ENCODE assay signal across 1 cellular context in the genomic region with DNA sequence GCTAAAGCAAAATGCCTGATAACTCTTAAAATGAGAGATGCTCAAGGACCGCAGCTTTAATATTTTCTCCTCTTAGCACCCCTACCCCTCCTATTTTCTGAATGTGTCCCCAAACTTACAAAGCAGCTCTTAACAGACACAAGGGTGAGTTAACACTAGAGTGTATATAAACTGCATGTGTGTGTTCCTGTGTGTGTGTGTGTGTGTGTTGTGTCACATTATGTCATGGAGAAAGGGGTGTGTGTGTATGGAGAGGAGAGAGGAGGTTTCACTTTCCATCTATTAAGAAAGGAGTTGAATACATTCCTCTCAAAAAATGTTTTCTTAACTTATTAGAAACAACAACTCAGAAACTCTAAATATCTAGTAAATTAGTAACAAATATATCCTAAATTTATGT.
TF ChIP-seq lines count a peak whose summit lies in the region.

No MANE protein-coding gene starts in this region.

TF ChIP-seq in IMR-90, 13 proteins besides CTCF, POLR2A, EP300 and RAD21 (continued from another document):
- TF ChIP-seq RFX5 (IDR thresholded peaks at IDR 0.05; ENCODE audit: low read depth, low read length) (no peak), SMC3 (IDR thresholded peaks at IDR 0.05; ENCODE audit: low read depth, low read length) (no peak), CHD1 (IDR thresholded peaks at IDR 0.05; ENCODE audit: low read depth, low read length) (no peak), MAFK (IDR thresholded peaks at IDR 0.05; ENCODE audit: low read depth, low read length) (no peak)
